Comparison of ENCODE assay signal across 2 cellular contexts in genomic region chr16:89383095-89384003, GRCh38.
TF ChIP-seq lines count a peak whose summit lies in the region.

No MANE protein-coding gene starts in this region.

TF ChIP-seq in K562, 482 proteins besides CTCF, POLR2A, EP300 and RAD21 (continued from another document and continues in another):
- TF ChIP-seq SIX5 (IDR thresholded peaks at IDR 0.05; ENCODE audit: borderline replicate concordance in 1 of 2, insufficient read depth in 1 of 2, low read depth in 1 of 2, low read length in 2 of 2) (no peak), NRF1 (conservative IDR thresholded peaks at IDR 0.05 in 1 of 2, IDR thresholded peaks at IDR 0.05 in 1 of 2) (peak in 1 of 2 experiments; percentile 22; a peak in 1 of 4 replicates), TRIM24 (IDR thresholded peaks at IDR 0.05) (no peak), FOXP4 (CRISPR knock-in tag; IDR thresholded peaks at IDR 0.05; ENCODE audit: borderline replicate concordance) (no peak), ZFP91 (CRISPR knock-in tag; IDR thresholded peaks at IDR 0.05) (no peak), SRSF7 (optimal IDR thresholded peaks at IDR 0.05; ENCODE audit: low read depth, low read length) (no peak)
- TF ChIP-seq, protein P1, sequence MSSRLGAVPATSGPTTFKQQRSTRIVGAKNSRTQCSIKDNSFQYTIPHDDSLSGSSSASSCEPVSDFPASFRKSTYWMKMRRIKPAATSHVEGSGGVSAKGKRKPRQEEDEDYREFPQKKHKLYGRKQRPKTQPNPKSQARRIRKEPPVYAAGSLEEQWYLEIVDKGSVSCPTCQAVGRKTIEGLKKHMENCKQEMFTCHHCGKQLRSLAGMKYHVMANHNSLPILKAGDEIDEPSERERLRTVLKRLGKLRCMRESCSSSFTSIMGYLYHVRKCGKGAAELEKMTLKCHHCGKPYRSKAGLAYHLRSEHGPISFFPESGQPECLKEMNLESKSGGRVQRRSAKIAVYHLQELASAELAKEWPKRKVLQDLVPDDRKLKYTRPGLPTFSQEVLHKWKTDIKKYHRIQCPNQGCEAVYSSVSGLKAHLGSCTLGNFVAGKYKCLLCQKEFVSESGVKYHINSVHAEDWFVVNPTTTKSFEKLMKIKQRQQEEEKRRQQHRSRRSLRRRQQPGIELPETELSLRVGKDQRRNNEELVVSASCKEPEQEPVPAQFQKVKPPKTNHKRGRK (tag; IDR thresholded peaks at IDR 0.05), result no peak

TF ChIP-seq in HepG2, 621 proteins besides CTCF, POLR2A, EP300 and RAD21 (continued from another document):
- TF ChIP-seq CEBPZ (IDR thresholded peaks at IDR 0.05; ENCODE audit: low read length) (no peak), SOX6 (IDR thresholded peaks at IDR 0.05) (no peak), SOX6 (CRISPR knock-in tag; IDR thresholded peaks at IDR 0.05) (peak; percentile 15; the same call in 1 of the 2 replicates)
- TF ChIP-seq, protein P2, sequence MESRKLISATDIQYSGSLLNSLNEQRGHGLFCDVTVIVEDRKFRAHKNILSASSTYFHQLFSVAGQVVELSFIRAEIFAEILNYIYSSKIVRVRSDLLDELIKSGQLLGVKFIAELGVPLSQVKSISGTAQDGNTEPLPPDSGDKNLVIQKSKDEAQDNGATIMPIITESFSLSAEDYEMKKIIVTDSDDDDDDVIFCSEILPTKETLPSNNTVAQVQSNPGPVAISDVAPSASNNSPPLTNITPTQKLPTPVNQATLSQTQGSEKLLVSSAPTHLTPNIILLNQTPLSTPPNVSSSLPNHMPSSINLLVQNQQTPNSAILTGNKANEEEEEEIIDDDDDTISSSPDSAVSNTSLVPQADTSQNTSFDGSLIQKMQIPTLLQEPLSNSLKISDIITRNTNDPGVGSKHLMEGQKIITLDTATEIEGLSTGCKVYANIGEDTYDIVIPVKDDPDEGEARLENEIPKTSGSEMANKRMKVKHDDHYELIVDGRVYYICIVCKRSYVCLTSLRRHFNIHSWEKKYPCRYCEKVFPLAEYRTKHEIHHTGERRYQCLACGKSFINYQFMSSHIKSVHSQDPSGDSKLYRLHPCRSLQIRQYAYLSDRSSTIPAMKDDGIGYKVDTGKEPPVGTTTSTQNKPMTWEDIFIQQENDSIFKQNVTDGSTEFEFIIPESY (CRISPR knock-in tag; IDR thresholded peaks at IDR 0.05), result peak; percentile 72
